32 cellular contexts compared by ENCODE assay signal in the genomic region with DNA sequence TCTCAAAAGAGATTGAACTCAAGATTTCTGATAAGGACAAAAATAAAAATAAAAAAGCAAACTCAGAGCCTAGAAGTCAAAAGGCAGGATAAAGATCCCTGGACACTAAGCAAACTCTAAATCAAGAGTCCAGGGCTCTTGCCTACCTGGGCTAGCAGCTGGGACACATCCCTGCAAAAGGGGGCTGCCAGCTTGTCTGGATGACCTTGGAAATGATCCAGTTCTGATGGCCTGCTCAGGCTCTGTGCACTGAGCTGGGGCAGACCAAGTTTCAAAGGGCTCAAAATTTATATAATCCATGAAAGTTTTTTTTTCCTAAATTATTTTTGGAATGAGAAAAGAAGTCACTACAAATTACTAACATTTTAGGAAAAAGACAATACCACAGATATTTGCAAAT.
"Had no signal": no experiment of that assay in that cellular context is flagged by ENCODE, and none has a peak within 500 bp of the region (broad histone marks: within the 10 kb centered on the region; RNA-seq: fewer than 3 reads in every experiment).

No MANE protein-coding gene starts in this region.

- H3K9me3 ChIP-seq: SJCRH30 had no signal

- DNase-seq: Karpas-422, KBM-7, MM.1S, MV-4-11, NCI-H1092, NCI-H1105, NCI-H1417 treated with DMSO at 0.1 percent for 48 hours, NCI-H1436 treated with DMSO at 0.1 percent for 48 hours, NCI-H1694 treated with DMSO at 0.1 percent for 48 hours, NCI-H187 treated with DMSO at 0.1 percent for 48 hours, NCI-H2029, NCI-H2081, NCI-H2171 treated with DMSO at 0.1 percent for 48 hours, NCI-H2227 treated with DMSO at 0.1 percent for 48 hours, NCI-H345, NCI-H446, NCI-H510A treated with DMSO at 0.1 percent for 48 hours, NCI-H524 treated with DMSO at 0.1 percent for 48 hours, NCI-H526 treated with DMSO at 0.1 percent for 48 hours, NCI-H774, PC-9, SHP77, SIG-M5, SJCRH30, T-cell had no signal

- H3K36me3 ChIP-seq: SJCRH30 had no signal

- H3K9ac ChIP-seq: KMS-11 had no signal

- ATAC-seq: Panc1, Right ventricle myocardium inferior, SK-N-SH treated with all-trans-retinoic acid at 6 μM for 48 hours, T-cell had no signal

- H3K4me3 ChIP-seq: PC-9, SJCRH30, SK-N-MC had no signal

- H3K27ac ChIP-seq: KMS-11, PC-9, RWPE1, SJCRH30, SK-N-MC had no signal

- H3K4me1 ChIP-seq: SJCRH30 had no signal

- FAIRE-seq: RCC 7860 had no signal

- H2AFZ ChIP-seq: PC-9 had no signal

- H3K4me2 ChIP-seq: KMS-11, PC-9 had no signal
